Comparison of ENCODE assay signal across 14 cellular contexts in genomic region chr10:58704226-58705200, GRCh38.
DNase-seq lines count a peak whose midpoint lies in the region; ATAC-seq and TF ChIP-seq lines count a peak whose summit lies in the region.
"Had no signal": no experiment of that assay in that cellular context is flagged by ENCODE, and none has a peak within 500 bp of the region (broad histone marks: within the 10 kb centered on the region; RNA-seq: fewer than 3 reads in every experiment).

No MANE protein-coding gene starts in this region.

- no peak overlapping the region for H3K14ac ChIP-seq in mesenchymal stem cell (ENCODE audit: low read length in 2 of 2)

- no peak overlapping the region for H4K8ac ChIP-seq in mesenchymal stem cell (ENCODE audit: low read length)

- H3K79me1 ChIP-seq in mesenchymal stem cell (replicated peaks; ENCODE audit: low read length, poor library complexity, severe bottlenecking): peaks cover 4% of the 10 kb centered on the region

- no peak overlapping the region for H2AK5ac ChIP-seq in mesenchymal stem cell (ENCODE audit: low read length, severe bottlenecking)

- POLR2A ChIA-PET in WTC11 (lab: Charles Lee): no interaction called here

- no peak overlapping the region for H3K4me3 Mint-ChIP-seq in WTC11
- H3K4me3 Mint-ChIP-seq: activated naive CD4-positive, alpha-beta T cell treated with anti-CD3 and anti-CD28 coated beads, Interleukin-2, amount 50 U/mL, for 24 hours had no signal

- no peak for TF ChIP-seq CTCF in brain microvascular endothelial cell (IDR thresholded peaks at IDR 0.05; ENCODE audit: low read depth, low read length, missing control alignments)
- TF ChIP-seq CTCF in WTC11 (IDR thresholded peaks at IDR 0.05): no peak

- WGBS in mesenchymal stem cell: 54% methylated on average over 5 of the region's 6 CpGs

- H2BK5ac ChIP-seq in mesenchymal stem cell (ENCODE audit: low read depth, low read length, poor library complexity, severe bottlenecking): no peak overlapping the region

- no peak overlapping the region for H3K4me3 ChIP-seq in brain microvascular endothelial cell (ENCODE audit: low read depth, low read length)
- H3K4me3 ChIP-seq in mesenchymal stem cell (ENCODE audit: insufficient read depth in 1 of 2, low read depth in 1 of 2, low read length in 2 of 2): peak overlapping the region in 1 of 2 experiments; percentile 45
- H3K4me3 ChIP-seq: GM12878, lung, SK-N-MC had no signal

- H4K91ac ChIP-seq in mesenchymal stem cell (ENCODE audit: low read length): no peak overlapping the region

- no peak overlapping the region for H3K23ac ChIP-seq in mesenchymal stem cell (ENCODE audit: low read length in 2 of 2)

- H2BK12ac ChIP-seq in mesenchymal stem cell (ENCODE audit: low read length in 2 of 2): no peak overlapping the region

- no peak overlapping the region for H3K4me2 ChIP-seq in mesenchymal stem cell (ENCODE audit: low read length, poor library complexity, severe bottlenecking)

- no peaks in the 10 kb centered on the region for H3K27me3 Mint-ChIP-seq in WTC11 (ENCODE audit: low read depth)
- H3K27me3 Mint-ChIP-seq: activated naive CD4-positive, alpha-beta T cell treated with anti-CD3 and anti-CD28 coated beads, Interleukin-2, amount 50 U/mL, for 24 hours had no signal

- H3K27ac ChIP-seq in brain microvascular endothelial cell: peak overlapping the region; percentile 24
- H3K27ac ChIP-seq in mesenchymal stem cell (ENCODE audit: low read length, poor library complexity, severe bottlenecking): peak overlapping the region; percentile 14
- H3K27ac ChIP-seq: SK-N-MC had no signal

- intact Hi-C loops in left colon (cut with DNase I, micrococcal nuclease): no loop called here

- H3K4me1 ChIP-seq in mesenchymal stem cell (ENCODE audit: control insufficient read depth, insufficient read depth, low read depth, low read length): peaks cover 6% of the 10 kb centered on the region

- no peaks in the 10 kb centered on the region for H3K27me3 ChIP-seq in brain microvascular endothelial cell (replicated peaks)
- H3K27me3 ChIP-seq in mesenchymal stem cell (ENCODE audit: control insufficient read depth in 1 of 2, insufficient read depth in 1 of 2, low read length in 2 of 2): no peaks in the 10 kb centered on the region

- H3K9me3 ChIP-seq in mesenchymal stem cell (ENCODE audit: control insufficient read depth, low read length): no peaks in the 10 kb centered on the region

- H2AFZ ChIP-seq in mesenchymal stem cell (ENCODE audit: low read depth, low read length): no peak overlapping the region

- H3K36me3 ChIP-seq in brain microvascular endothelial cell (replicated peaks): no peaks in the 10 kb centered on the region
- H3K36me3 ChIP-seq in mesenchymal stem cell (ENCODE audit: control insufficient read depth in 1 of 2, insufficient read depth in 2 of 2, low read depth in 1 of 2, low read length in 2 of 2): peaks cover 8 to 21% of the 10 kb centered on the region in 2 experiments

- no peak overlapping the region for H2BK120ac ChIP-seq in mesenchymal stem cell (ENCODE audit: low read depth, low read length)

- H3K4ac ChIP-seq in mesenchymal stem cell (ENCODE audit: low read depth in 1 of 2, low read length in 2 of 2): no peak overlapping the region

- no peak for ATAC-seq in left colon
- no peak; the same call in 1 of the 2 replicates for ATAC-seq in WTC11
- ATAC-seq in GM19023 (IDR thresholded peaks at IDR 0.05; ENCODE audit: unreplicated experiment): no peak
- ATAC-seq: GM12878 had no signal

- DNase-seq in A172 (ENCODE audit: low spot score) (peak; percentile 33), HCEC 1CT (peak; percentile 38), brain microvascular endothelial cell (peak; percentile 61), mesenchymal stem cell (no peak), left colon (no peak), WTC11 (ENCODE audit: low spot score) (no peak)
- no peak for DNase-seq in activated naive CD4-positive, alpha-beta T cell treated with anti-CD3 and anti-CD28 coated beads, Interleukin-2, amount 50 U/mL, for 16 hours
- DNase-seq: DMS79, small intestine had no signal

- H3K9me3 Mint-ChIP-seq in WTC11: peaks cover 14% of the 10 kb centered on the region
- H3K9me3 Mint-ChIP-seq: activated naive CD4-positive, alpha-beta T cell treated with anti-CD3 and anti-CD28 coated beads, Interleukin-2, amount 50 U/mL, for 24 hours had no signal

- no peak overlapping the region for H2BK15ac ChIP-seq in mesenchymal stem cell (ENCODE audit: low read depth, poor library complexity, severe bottlenecking)

- no peak overlapping the region for H3K18ac ChIP-seq in mesenchymal stem cell (ENCODE audit: low read depth in 1 of 2, low read length in 2 of 2)

- H3K9ac ChIP-seq in mesenchymal stem cell (ENCODE audit: low read length): peak overlapping the region; percentile 70

- CTCF ChIA-PET in WTC11 (lab: Charles Lee): interaction anchor here (1.2 kb wide), 1 partner anchor 290 kb away, joined by 3 read pairs; no protein-coding TSS in a partner anchor

- in situ Hi-C loops in brain microvascular endothelial cell (cut with HindIII; ENCODE audit: low pct_ligation_motif_present, low sequenced_read_pairs): no loop called here

- H3K27ac Mint-ChIP-seq in WTC11: no peak overlapping the region
- H3K27ac Mint-ChIP-seq: activated naive CD4-positive, alpha-beta T cell treated with anti-CD3 and anti-CD28 coated beads, Interleukin-2, amount 50 U/mL, for 24 hours had no signal

- H3K36me3 Mint-ChIP-seq in WTC11: 0 out of 2 replicates have a peak, but pooled peaks cover 3% of the 10 kb centered on the region
- H3K36me3 Mint-ChIP-seq: activated naive CD4-positive, alpha-beta T cell treated with anti-CD3 and anti-CD28 coated beads, Interleukin-2, amount 50 U/mL, for 24 hours had no signal

- H3K4me1 Mint-ChIP-seq in WTC11: peaks cover 4% of the 10 kb centered on the region; the same call in 1 of the 2 replicates
- H3K4me1 Mint-ChIP-seq: activated naive CD4-positive, alpha-beta T cell treated with anti-CD3 and anti-CD28 coated beads, Interleukin-2, amount 50 U/mL, for 24 hours had no signal

TF ChIP-seq in WTC11, 78 proteins besides CTCF, POLR2A, EP300 and RAD21:
- TF ChIP-seq ZNF281 (CRISPR knock-in tag; IDR thresholded peaks at IDR 0.05): no peak
- TF ChIP-seq, protein P1, sequence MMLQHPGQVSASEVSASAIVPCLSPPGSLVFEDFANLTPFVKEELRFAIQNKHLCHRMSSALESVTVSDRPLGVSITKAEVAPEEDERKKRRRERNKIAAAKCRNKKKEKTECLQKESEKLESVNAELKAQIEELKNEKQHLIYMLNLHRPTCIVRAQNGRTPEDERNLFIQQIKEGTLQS (CRISPR knock-in tag; conservative IDR thresholded peaks at IDR 0.05): no peak
- TF ChIP-seq HMGA2 (CRISPR knock-in tag; IDR thresholded peaks at IDR 0.05): no peak
- no peak for TF ChIP-seq ZNF416 (CRISPR knock-in tag; IDR thresholded peaks at IDR 0.05)
- TF ChIP-seq NR2C2 (CRISPR knock-in tag; IDR thresholded peaks at IDR 0.05): no peak
- no peak for TF ChIP-seq ZNF219 (CRISPR knock-in tag; IDR thresholded peaks at IDR 0.05; ENCODE audit: borderline replicate concordance)
TF ChIP-seq in WTC11: peak in this region for 0.

Comparison
In these comparisons a context has a peak if more than half of its experiments do, and no peak if none do; other contexts are left out.
1. DNase-seq: peak in A172 (single experiment), HCEC 1CT (single experiment) and brain microvascular endothelial cell (single experiment); none in mesenchymal stem cell (single experiment), left colon (0 of 2), WTC11 (single experiment) and activated naive CD4-positive, alpha-beta T cell treated with anti-CD3 and anti-CD28 coated beads, Interleukin-2, amount 50 U/mL, for 16 hours (single experiment).